2 cellular contexts compared by ENCODE assay signal in genomic region chr10:43981232-43981631, GRCh38.
A peak's percentile ranks its signal among the peaks of the same experiment; 100 is the strongest.
TF ChIP-seq lines count a peak whose summit lies in the region.

No MANE protein-coding gene starts in this region.

TF ChIP-seq in IMR-90, 13 proteins besides CTCF, POLR2A, EP300 and RAD21:
- TF ChIP-seq CHD1 (IDR thresholded peaks at IDR 0.05; ENCODE audit: low read depth, low read length) (no peak), RFX5 (IDR thresholded peaks at IDR 0.05; ENCODE audit: low read depth, low read length) (no peak), MXI1 (IDR thresholded peaks at IDR 0.05; ENCODE audit: borderline replicate concordance, low read depth, low read length) (no peak), MAZ (IDR thresholded peaks at IDR 0.05; ENCODE audit: borderline replicate concordance, low read depth, low read length) (no peak), NFE2L2 (IDR thresholded peaks at IDR 0.05; ENCODE audit: low read depth, low read length) (peak; percentile 62; the same call in 1 of the 2 replicates), MAFK (IDR thresholded peaks at IDR 0.05; ENCODE audit: low read depth, low read length) (no peak)

TF ChIP-seq in GM12878, 131 proteins besides CTCF, POLR2A, EP300 and RAD21:
- TF ChIP-seq BACH1 (IDR thresholded peaks at IDR 0.05; ENCODE audit: borderline replicate concordance) (peak; percentile 89; the same call in 1 of the 2 replicates), HCFC1 (IDR thresholded peaks at IDR 0.05; ENCODE audit: low read length) (no peak), EGR1 (IDR thresholded peaks at IDR 0.05; ENCODE audit: borderline replicate concordance in 1 of 2, low read depth in 2 of 2, low read length in 2 of 2) (no peak), SREBF2 (IDR thresholded peaks at IDR 0.05; ENCODE audit: low read length) (no peak), ZZZ3 (IDR thresholded peaks at IDR 0.05; ENCODE audit: control insufficient read depth, insufficient read length, low read depth) (no peak), SPI1 (IDR thresholded peaks at IDR 0.05; ENCODE audit: borderline replicate concordance, insufficient read depth, low read depth, low read length) (no peak)
- TF ChIP-seq, protein P1, sequence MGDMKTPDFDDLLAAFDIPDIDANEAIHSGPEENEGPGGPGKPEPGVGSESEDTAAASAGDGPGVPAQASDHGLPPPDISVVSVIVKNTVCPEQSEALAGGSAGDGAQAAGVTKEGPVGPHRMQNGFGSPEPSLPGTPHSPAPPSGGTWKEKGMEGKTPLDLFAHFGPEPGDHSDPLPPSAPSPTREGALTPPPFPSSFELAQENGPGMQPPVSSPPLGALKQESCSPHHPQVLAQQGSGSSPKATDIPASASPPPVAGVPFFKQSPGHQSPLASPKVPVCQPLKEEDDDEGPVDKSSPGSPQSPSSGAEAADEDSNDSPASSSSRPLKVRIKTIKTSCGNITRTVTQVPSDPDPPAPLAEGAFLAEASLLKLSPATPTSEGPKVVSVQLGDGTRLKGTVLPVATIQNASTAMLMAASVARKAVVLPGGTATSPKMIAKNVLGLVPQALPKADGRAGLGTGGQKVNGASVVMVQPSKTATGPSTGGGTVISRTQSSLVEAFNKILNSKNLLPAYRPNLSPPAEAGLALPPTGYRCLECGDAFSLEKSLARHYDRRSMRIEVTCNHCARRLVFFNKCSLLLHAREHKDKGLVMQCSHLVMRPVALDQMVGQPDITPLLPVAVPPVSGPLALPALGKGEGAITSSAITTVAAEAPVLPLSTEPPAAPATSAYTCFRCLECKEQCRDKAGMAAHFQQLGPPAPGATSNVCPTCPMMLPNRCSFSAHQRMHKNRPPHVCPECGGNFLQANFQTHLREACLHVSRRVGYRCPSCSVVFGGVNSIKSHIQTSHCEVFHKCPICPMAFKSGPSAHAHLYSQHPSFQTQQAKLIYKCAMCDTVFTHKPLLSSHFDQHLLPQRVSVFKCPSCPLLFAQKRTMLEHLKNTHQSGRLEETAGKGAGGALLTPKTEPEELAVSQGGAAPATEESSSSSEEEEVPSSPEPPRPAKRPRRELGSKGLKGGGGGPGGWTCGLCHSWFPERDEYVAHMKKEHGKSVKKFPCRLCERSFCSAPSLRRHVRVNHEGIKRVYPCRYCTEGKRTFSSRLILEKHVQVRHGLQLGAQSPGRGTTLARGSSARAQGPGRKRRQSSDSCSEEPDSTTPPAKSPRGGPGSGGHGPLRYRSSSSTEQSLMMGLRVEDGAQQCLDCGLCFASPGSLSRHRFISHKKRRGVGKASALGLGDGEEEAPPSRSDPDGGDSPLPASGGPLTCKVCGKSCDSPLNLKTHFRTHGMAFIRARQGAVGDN (IDR thresholded peaks at IDR 0.05), result no peak
- TF ChIP-seq, protein P2, sequence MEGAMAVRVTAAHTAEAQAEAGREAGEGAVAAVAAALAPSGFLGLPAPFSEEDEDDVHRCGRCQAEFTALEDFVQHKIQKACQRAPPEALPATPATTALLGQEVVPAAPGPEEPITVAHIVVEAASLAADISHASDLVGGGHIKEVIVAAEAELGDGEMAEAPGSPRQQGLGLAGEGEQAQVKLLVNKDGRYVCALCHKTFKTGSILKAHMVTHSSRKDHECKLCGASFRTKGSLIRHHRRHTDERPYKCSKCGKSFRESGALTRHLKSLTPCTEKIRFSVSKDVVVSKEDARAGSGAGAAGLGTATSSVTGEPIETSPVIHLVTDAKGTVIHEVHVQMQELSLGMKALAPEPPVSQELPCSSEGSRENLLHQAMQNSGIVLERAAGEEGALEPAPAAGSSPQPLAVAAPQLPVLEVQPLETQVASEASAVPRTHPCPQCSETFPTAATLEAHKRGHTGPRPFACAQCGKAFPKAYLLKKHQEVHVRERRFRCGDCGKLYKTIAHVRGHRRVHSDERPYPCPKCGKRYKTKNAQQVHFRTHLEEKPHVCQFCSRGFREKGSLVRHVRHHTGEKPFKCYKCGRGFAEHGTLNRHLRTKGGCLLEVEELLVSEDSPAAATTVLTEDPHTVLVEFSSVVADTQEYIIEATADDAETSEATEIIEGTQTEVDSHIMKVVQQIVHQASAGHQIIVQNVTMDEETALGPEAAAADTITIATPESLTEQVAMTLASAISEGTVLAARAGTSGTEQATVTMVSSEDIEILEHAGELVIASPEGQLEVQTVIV (IDR thresholded peaks at IDR 0.05; ENCODE audit: borderline replicate concordance, partially characterized antibody), result no peak
